ENCODE assay signal across 18 cellular contexts in genomic region chr11:121414141-121414918, GRCh38. TPM values are rescaled to one million over a fixed set of nuclear protein-coding genes. Genes with fewer than 3 reads are reported as not detected.
DNase-seq lines count a peak whose midpoint lies in the region; ATAC-seq and TF ChIP-seq lines count a peak whose summit lies in the region.
"Had no signal": no experiment of that assay in that cellular context is flagged by ENCODE, and none has a peak within 500 bp of the region (broad histone marks: within the 10 kb centered on the region; RNA-seq: fewer than 3 reads in every experiment).

No MANE protein-coding gene starts in this region.

- ATAC-seq in T-cell (replicated peaks in 1 of 4) = no peak
- no peak for ATAC-seq in naive thymus-derived CD4-positive, alpha-beta T cell

- peak overlapping the region in 6 of 7 donors; percentile 11 to 82 (median 48) for H3K27ac Mint-ChIP-seq in CD4-positive, alpha-beta memory T cell
- H3K27ac Mint-ChIP-seq in T-cell (peak overlapping the region; percentile 53 to 68), neural progenitor cell (no peak overlapping the region)
- peak overlapping the region in 7 of 9 donors; percentile 62 to 89 (median 81) for H3K27ac Mint-ChIP-seq in naive thymus-derived CD4-positive, alpha-beta T cell
- no peak overlapping the region for H3K27ac Mint-ChIP-seq in activated naive CD4-positive, alpha-beta T cell treated with anti-CD3 and anti-CD28 coated beads, Interleukin-2, amount 10 ng/mL, durations not matched to agents 7 days and 5 days
- H3K27ac Mint-ChIP-seq: HFFc6 had no signal

- H3K9me3 Mint-ChIP-seq in CD4-positive, alpha-beta memory T cell = no peaks in the 10 kb centered on the region
- no peaks in the 10 kb centered on the region for H3K9me3 Mint-ChIP-seq in T-cell
- H3K9me3 Mint-ChIP-seq in naive thymus-derived CD4-positive, alpha-beta T cell = no peaks in the 10 kb centered on the region
- peaks cover 3% of the 10 kb centered on the region for H3K9me3 Mint-ChIP-seq in activated naive CD4-positive, alpha-beta T cell treated with anti-CD3 and anti-CD28 coated beads, Interleukin-2, amount 10 ng/mL, durations not matched to agents 7 days and 5 days
- H3K9me3 Mint-ChIP-seq in neural progenitor cell = no peaks in the 10 kb centered on the region
- H3K9me3 Mint-ChIP-seq: HFFc6 had no signal

- H3K4me1 Mint-ChIP-seq in CD4-positive, alpha-beta memory T cell = peaks cover 31 to 61% (median 50%) of the 10 kb centered on the region in 4 donors
- peaks cover 43 to 58% (median 52%) of the 10 kb centered on the region in 3 donors for H3K4me1 Mint-ChIP-seq in T-cell
- peaks cover 28 to 56% (median 45%) of the 10 kb centered on the region in 7 donors for H3K4me1 Mint-ChIP-seq in naive thymus-derived CD4-positive, alpha-beta T cell
- peaks cover 39% of the 10 kb centered on the region for H3K4me1 Mint-ChIP-seq in activated naive CD4-positive, alpha-beta T cell treated with anti-CD3 and anti-CD28 coated beads, Interleukin-2, amount 10 ng/mL, durations not matched to agents 7 days and 5 days
- H3K4me1 Mint-ChIP-seq in neural progenitor cell = peaks cover 4% of the 10 kb centered on the region

- no peaks in the 10 kb centered on the region for H3K9me3 ChIP-seq in CD4-positive, alpha-beta memory T cell (ENCODE audit: control insufficient read depth in 1 of 2, low read length in 2 of 2)
- H3K9me3 ChIP-seq in naive thymus-derived CD4-positive, alpha-beta T cell (ENCODE audit: control insufficient read depth in 2 of 3, low read length in 3 of 3) = no peaks in the 10 kb centered on the region
- H3K9me3 ChIP-seq in tibial artery = no peaks in the 10 kb centered on the region
- no peaks in the 10 kb centered on the region for H3K9me3 ChIP-seq in neural progenitor cell (ENCODE audit: low read depth)
- H3K9me3 ChIP-seq: BE2C, SJSA1 had no signal

- no peaks in the 10 kb centered on the region for H3K36me3 ChIP-seq in CD4-positive, alpha-beta memory T cell (ENCODE audit: insufficient read depth, low read length)
- no peaks in the 10 kb centered on the region for H3K36me3 ChIP-seq in naive thymus-derived CD4-positive, alpha-beta T cell (ENCODE audit: control insufficient read depth in 2 of 3, insufficient read depth in 3 of 3, low read length in 3 of 3)
- H3K36me3 ChIP-seq in tibial artery = no peaks in the 10 kb centered on the region
- H3K36me3 ChIP-seq in neural progenitor cell = no peaks in the 10 kb centered on the region
- H3K36me3 ChIP-seq: BE2C, SJSA1 had no signal

- H3K9ac ChIP-seq in neural progenitor cell = no peak overlapping the region

- H3K36me3 Mint-ChIP-seq in CD4-positive, alpha-beta memory T cell = no peaks in the 10 kb centered on the region
- H3K36me3 Mint-ChIP-seq in T-cell = no peaks in the 10 kb centered on the region
- H3K36me3 Mint-ChIP-seq in naive thymus-derived CD4-positive, alpha-beta T cell = peaks cover 0 to 14% (median 0%) of the 10 kb centered on the region in 5 donors
- peaks cover 3% of the 10 kb centered on the region for H3K36me3 Mint-ChIP-seq in activated naive CD4-positive, alpha-beta T cell treated with anti-CD3 and anti-CD28 coated beads, Interleukin-2, amount 10 ng/mL, durations not matched to agents 7 days and 5 days
- H3K36me3 Mint-ChIP-seq in neural progenitor cell = no peaks in the 10 kb centered on the region

- H3F3A ChIP-seq in neural progenitor cell (ENCODE audit: low read depth) = no peaks in the 10 kb centered on the region

- DNase-seq in NOMO-1 treated with DMSO at 0.1 percent for 48 hours (lab: John Stamatoyannopoulos, UW; ENCODE audit: unreplicated experiment) (peak; percentile 24), NOMO-1 treated with dmso at 0.1 percent for 144 hours (lab: John Stamatoyannopoulos, UW; ENCODE audit: unreplicated experiment) (no peak), T-cell (no peak), tibial artery (no peak), neural progenitor cell (ENCODE audit: low spot score) (no peak)
- no peak for DNase-seq in CD4-positive, alpha-beta memory T cell
- DNase-seq in naive thymus-derived CD4-positive, alpha-beta T cell = no peak
- DNase-seq in activated naive CD4-positive, alpha-beta T cell treated with anti-CD3 and anti-CD28 coated beads, Interleukin-2, amount 10 ng/mL, durations not matched to agents 7 days and 5 days = no peak
- DNase-seq: 8988T, BE2C, DMS 273 treated with DMSO at 0.1 percent for 48 hours, HFFc6, KBM-7, NCI-H1092 treated with DMSO at 0.1 percent for 48 hours, NCI-H187, NCI-H226, NCI-H524 treated with DMSO at 0.1 percent for 48 hours had no signal

- CTCF ChIA-PET in CD4-positive, alpha-beta memory T cell (lab: Charles Lee; ENCODE audit: partially characterized antibody) = interaction anchor here (1.0 kb wide), 1 partner anchor 36 kb away, joined by 3 read pairs; no protein-coding TSS in a partner anchor
- CTCF ChIA-PET in T-cell (lab: Charles Lee) = no interaction called here
- CTCF ChIA-PET in naive thymus-derived CD4-positive, alpha-beta T cell (lab: Charles Lee) = no interaction called here
- CTCF ChIA-PET in activated naive CD4-positive, alpha-beta T cell treated with anti-CD3 and anti-CD28 coated beads, Interleukin-2, amount 10 ng/mL, durations not matched to agents 7 days and 5 days (lab: Charles Lee) = interaction anchor here (0.7 to 1.7 kb wide), 2 partner anchors 77 to 177 kb away, joined by 3 to 4 read pairs; no protein-coding TSS in a partner anchor

- TF ChIP-seq CTCF in tibial artery (IDR thresholded peaks at IDR 0.05) (no peak), neural progenitor cell (IDR thresholded peaks at IDR 0.05) (no peak)

- peaks cover 44% of the 10 kb centered on the region for H3K4me1 ChIP-seq in CD4-positive, alpha-beta memory T cell (ENCODE audit: insufficient read depth, low read length)
- H3K4me1 ChIP-seq in naive thymus-derived CD4-positive, alpha-beta T cell (ENCODE audit: control insufficient read depth in 2 of 2, insufficient read depth in 2 of 2, low read length in 2 of 2) = peaks cover 25 to 30% of the 10 kb centered on the region in 2 donors
- peaks cover 0 to 28% (median 15%) of the 10 kb centered on the region in 4 donors for H3K4me1 ChIP-seq in tibial artery
- no peaks in the 10 kb centered on the region for H3K4me1 ChIP-seq in neural progenitor cell
- H3K4me1 ChIP-seq: BE2C, SJSA1 had no signal

- no peaks in the 10 kb centered on the region for H3K79me2 ChIP-seq in neural progenitor cell (ENCODE audit: low read depth)

- intact Hi-C loops in CD4-positive, alpha-beta memory T cell (cut with micrococcal nuclease) = no loop called here
- intact Hi-C loops in naive thymus-derived CD4-positive, alpha-beta T cell (cut with micrococcal nuclease) = no loop called here
- intact Hi-C loops in tibial artery (cut with DNase I; ENCODE audit: low total_unique reads) = no loop called here

- H3K4me3 ChIP-seq in CD4-positive, alpha-beta memory T cell (ENCODE audit: low read length in 2 of 2) = no peak overlapping the region
- no peak overlapping the region for H3K4me3 ChIP-seq in naive thymus-derived CD4-positive, alpha-beta T cell (ENCODE audit: low read length)
- no peak overlapping the region for H3K4me3 ChIP-seq in tibial artery
- no peak overlapping the region for H3K4me3 ChIP-seq in neural progenitor cell
- H3K4me3 ChIP-seq: SJSA1 had no signal

- no peaks in the 10 kb centered on the region for H3K27me3 ChIP-seq in CD4-positive, alpha-beta memory T cell (ENCODE audit: insufficient read depth, low read length)
- no peaks in the 10 kb centered on the region for H3K27me3 ChIP-seq in naive thymus-derived CD4-positive, alpha-beta T cell (ENCODE audit: control insufficient read depth in 2 of 2, insufficient read depth in 2 of 2, low read length in 2 of 2)
- H3K27me3 ChIP-seq in tibial artery (no peaks in the 10 kb centered on the region), neural progenitor cell (no peaks in the 10 kb centered on the region)
- H3K27me3 ChIP-seq: BE2C, SJSA1 had no signal

- no peaks in the 10 kb centered on the region for H3K27me3 Mint-ChIP-seq in CD4-positive, alpha-beta memory T cell
- H3K27me3 Mint-ChIP-seq in T-cell (no peaks in the 10 kb centered on the region), neural progenitor cell (ENCODE audit: insufficient read depth, low read depth) (peaks cover 6% of the 10 kb centered on the region)
- no peaks in the 10 kb centered on the region for H3K27me3 Mint-ChIP-seq in naive thymus-derived CD4-positive, alpha-beta T cell
- no peaks in the 10 kb centered on the region for H3K27me3 Mint-ChIP-seq in activated naive CD4-positive, alpha-beta T cell treated with anti-CD3 and anti-CD28 coated beads, Interleukin-2, amount 10 ng/mL, durations not matched to agents 7 days and 5 days

- POLR2A ChIA-PET in CD4-positive, alpha-beta memory T cell (lab: Charles Lee; ENCODE audit: partially characterized antibody) = interaction anchor here (1.3 to 11.8 kb wide), 3 partner anchors 15 to 35 kb away, joined by 3 to 150 read pairs (median 7); partner anchors contain the start of genes SORL1 and SORL1-AS1
- POLR2A ChIA-PET in T-cell (lab: Charles Lee) = no interaction called here
- POLR2A ChIA-PET in naive thymus-derived CD4-positive, alpha-beta T cell (lab: Charles Lee) = interaction anchor here (0.6 to 1.4 kb wide), 6 partner anchors 9 to 44 kb away, joined by 3 to 5 read pairs (median 4); no protein-coding TSS in a partner anchor

- no peak overlapping the region for H2AFZ ChIP-seq in neural progenitor cell (replicated peaks)

- H3K4me2 ChIP-seq in neural progenitor cell = no peak overlapping the region

- no peaks in the 10 kb centered on the region for H4K20me1 ChIP-seq in neural progenitor cell (ENCODE audit: low read depth)

- no peak overlapping the region for H3K27ac ChIP-seq in CD4-positive, alpha-beta memory T cell (ENCODE audit: low read depth, low read length)
- H3K27ac ChIP-seq in naive thymus-derived CD4-positive, alpha-beta T cell (ENCODE audit: low read depth, low read length) = no peak overlapping the region
- H3K27ac ChIP-seq in tibial artery (no peak overlapping the region), neural progenitor cell (no peak overlapping the region)
- H3K27ac ChIP-seq: SJSA1 had no signal

- H3K4me3 Mint-ChIP-seq in CD4-positive, alpha-beta memory T cell = no peak overlapping the region
- no peak overlapping the region for H3K4me3 Mint-ChIP-seq in T-cell
- no peak overlapping the region for H3K4me3 Mint-ChIP-seq in naive thymus-derived CD4-positive, alpha-beta T cell
- H3K4me3 Mint-ChIP-seq in activated naive CD4-positive, alpha-beta T cell treated with anti-CD3 and anti-CD28 coated beads, Interleukin-2, amount 10 ng/mL, durations not matched to agents 7 days and 5 days = no peak overlapping the region
- H3K4me3 Mint-ChIP-seq in neural progenitor cell = no peak overlapping the region
- H3K4me3 Mint-ChIP-seq: HFFc6 had no signal

RNA-seq across cellular contexts. Expression of gene SORL1, which starts 37.8 kb away (rescaled TPM):
- 100 to 1,000 TPM; 610 to 660 TPM for total RNA-seq in CD4-positive, alpha-beta memory T cell
- polyA plus RNA-seq in CD4-positive, alpha-beta memory T cell = 100 to 1,000 TPM; 159 to 283 TPM
- total RNA-seq in T-cell (100 to 1,000 TPM; 361 to 422 (median 392) TPM), neural progenitor cell (ENCODE audit: low replicate concordance) (45.6 and 46.0 TPM in 2 replicates)
- 100 to 1,000 TPM; 179 to 555 (median 375) TPM for total RNA-seq in naive thymus-derived CD4-positive, alpha-beta T cell
- polyA plus RNA-seq in naive thymus-derived CD4-positive, alpha-beta T cell = 100 to 1,000 TPM; 165 to 249 TPM

Comparison
In these comparisons a context has a peak if more than half of its experiments do, and no peak if none do; other contexts are left out.
1. H3K27ac Mint-ChIP-seq: peak in CD4-positive, alpha-beta memory T cell (6 of 7), T-cell (2 of 2) and naive thymus-derived CD4-positive, alpha-beta T cell (7 of 9); none in activated naive CD4-positive, alpha-beta T cell treated with anti-CD3 and anti-CD28 coated beads, Interleukin-2, amount 10 ng/mL, durations not matched to agents 7 days and 5 days (single experiment) and neural progenitor cell (single experiment).
2. CTCF ChIA-PET loops: an anchor here in CD4-positive, alpha-beta memory T cell (1.0 kb wide) and activated naive CD4-positive, alpha-beta T cell treated with anti-CD3 and anti-CD28 coated beads, Interleukin-2, amount 10 ng/mL, durations not matched to agents 7 days and 5 days (0.7 to 1.7 kb wide); none called in T-cell and naive thymus-derived CD4-positive, alpha-beta T cell.
3. POLR2A ChIA-PET loops: an anchor here in CD4-positive, alpha-beta memory T cell (1.3 to 11.8 kb wide) and naive thymus-derived CD4-positive, alpha-beta T cell (0.6 to 1.4 kb wide); none called in T-cell.